In genomic region chr6:120711255-120711654, GRCh38 we compare ENCODE assay signal across 10 cellular contexts.
"Had no signal": no experiment of that assay in that cellular context is flagged by ENCODE, and none has a peak within 500 bp of the region (broad histone marks: within the 10 kb centered on the region; RNA-seq: fewer than 3 reads in every experiment).

No MANE protein-coding gene starts in this region.

- H3K9me3 ChIP-seq: HAP-1 had no signal

- H3K4me1 ChIP-seq: HAP-1 had no signal

- DNase-seq: GM23248, GOT3, H7, H9, HCEC 1CT, HFFc6 had no signal

- H3K4me3 Mint-ChIP-seq: GM23338, H9, HFFc6 had no signal

- H3K27ac Mint-ChIP-seq: GM23338, H9, HFFc6 had no signal

- H3K36me3 ChIP-seq: HAP-1 had no signal

- FAIRE-seq: H1, H54 had no signal

- H3K27ac ChIP-seq: GM23248 had no signal

- H3K4me1 Mint-ChIP-seq: GM23338, H9 had no signal

- H3K4me3 ChIP-seq: GM23248, GM23338, HAP-1 had no signal
